9 cellular contexts compared by ENCODE assay signal in genomic region chr17:39663688-39664580, GRCh38. TPM values are rescaled to one million over a fixed set of nuclear protein-coding genes. Genes with fewer than 3 reads are reported as not detected.
DNase-seq lines count a peak whose midpoint lies in the region; ATAC-seq, FAIRE-seq and TF ChIP-seq lines count a peak whose summit lies in the region.
"Had no signal": no experiment of that assay in that cellular context is flagged by ENCODE, and none has a peak within 500 bp of the region (broad histone marks: within the 10 kb centered on the region; RNA-seq: fewer than 3 reads in every experiment).

No MANE protein-coding gene starts in this region.

- H3K27ac Mint-ChIP-seq in MCF 10A (ENCODE audit: low read depth, unreplicated experiment) = no peak overlapping the region

- H3K4me1 Mint-ChIP-seq in MCF 10A (ENCODE audit: insufficient read depth, unreplicated experiment) = peaks cover 16% of the 10 kb centered on the region

- H3K36me3 ChIP-seq in colonic mucosa (peaks cover 5% of the 10 kb centered on the region), left lung (peaks cover 0 to 42% of the 10 kb centered on the region in 2 donors)

- H3K9ac ChIP-seq in colonic mucosa (ENCODE audit: low read depth in 2 of 2, low read length in 2 of 2) = peak overlapping the region in 1 of 2 donors; percentile 46

- H3K9me3 Mint-ChIP-seq in MCF 10A (ENCODE audit: unreplicated experiment) = no peaks in the 10 kb centered on the region

- H3K4me3 ChIP-seq in colonic mucosa = no peak overlapping the region
- H3K4me3 ChIP-seq in left lung = no peak overlapping the region

- in situ Hi-C loops in T47D (cut with HindIII; ENCODE audit: low pct_unique_long_range_greater_than_20kb, low sequenced_read_pairs) = no loop called here

- H3K36me3 Mint-ChIP-seq in MCF 10A (ENCODE audit: insufficient read depth, unreplicated experiment) = peaks cover 6% of the 10 kb centered on the region

- H3K27me3 ChIP-seq in colonic mucosa (peaks cover 20% of the 10 kb centered on the region), left lung (peaks cover 17 to 44% of the 10 kb centered on the region in 2 donors)

- FAIRE-seq in urothelium cell line (lab: Jason Lieb, UNC) = no peak

- H3K4me3 Mint-ChIP-seq in MCF 10A (ENCODE audit: unreplicated experiment) = no peak overlapping the region

- H3K27me3 Mint-ChIP-seq in MCF 10A (ENCODE audit: insufficient read depth, unreplicated experiment) = peaks cover 28% of the 10 kb centered on the region

- BruUV-seq in MCF 10A (replicated peaks; lab: Mats Ljungman, UMichigan) = no TSS peak

- H3K4me1 ChIP-seq in colonic mucosa = peaks cover 23% of the 10 kb centered on the region
- peaks cover 9 to 86% of the 10 kb centered on the region in 2 donors for H3K4me1 ChIP-seq in left lung

- intact Hi-C loops in MCF 10A (cut with micrococcal nuclease) = no loop called here
- intact Hi-C loops in colonic mucosa (cut with DNase I) = no loop called here
- intact Hi-C loops in left lung (cut with DNase I) = no loop called here

- POLR2A ChIA-PET in MCF 10A (lab: Yijun Ruan, JAX) = interaction anchor here (0.6 kb wide), 1 partner anchor 73 kb away, joined by 4 read pairs; no protein-coding TSS in a partner anchor

- CTCF ChIA-PET in MCF 10A (lab: Yijun Ruan, JAX) = interaction anchor here (0.7 to 1.3 kb wide), 4 partner anchors 8 to 80 kb away, joined by 3 read pairs; no protein-coding TSS in a partner anchor

- DNase-seq in T47D (ENCODE audit: low read depth in 1 of 2, low spot score in 1 of 2) (peak; percentile 74 to 80), MCF 10A (ENCODE audit: unreplicated experiment) (no peak), colonic mucosa (peak; percentile 71), left lung (no peak), urothelium cell line (ENCODE audit: low spot score) (peak; percentile 50), pons (ENCODE audit: low spot score) (no peak), C1 segment of cervical spinal cord (lab: John Stamatoyannopoulos, UW) (no peak)
- DNase-seq: NCI-H748 treated with DMSO at 0.1 percent for 48 hours had no signal

- H3K27ac ChIP-seq in colonic mucosa = peak overlapping the region; percentile 70
- H3K27ac ChIP-seq in left lung = no peak overlapping the region

- ATAC-seq in left lung = peak; percentile 35
- no peak for ATAC-seq in GM18505 (IDR thresholded peaks at IDR 0.05; ENCODE audit: unreplicated experiment)

- no peaks in the 10 kb centered on the region for H3K9me3 ChIP-seq in colonic mucosa
- no peaks in the 10 kb centered on the region for H3K9me3 ChIP-seq in left lung

- TF ChIP-seq CTCF in MCF 10A (IDR thresholded peaks at IDR 0.05; ENCODE audit: unreplicated experiment) (no peak), colonic mucosa (IDR thresholded peaks at IDR 0.05) (no peak), left lung (IDR thresholded peaks at IDR 0.05) (no peak)

- TF ChIP-seq POLR2A in GM18505 (IDR thresholded peaks at IDR 0.05; ENCODE audit: borderline replicate concordance, extremely low read depth, insufficient read depth, insufficient read length) = no peak

RNA-seq across cellular contexts. Expression of gene TCAP, which starts 1.2 kb away (rescaled TPM):
- total RNA-seq in MCF 10A (2022) = 0.37 and 0.71 TPM in 2 replicates
- 1 to 10 TPM in 1 of 2 donors, under 1 TPM in 1; 0.49 to 1.2 TPM for total RNA-seq in colonic mucosa
- 1 to 10 TPM; 2.0 to 2.6 TPM for total RNA-seq in left lung

RNA-seq across cellular contexts. Expression of gene PNMT, which starts 4.3 kb away (rescaled TPM):
- total RNA-seq in MCF 10A (2022) = not detected in 2 replicates
- total RNA-seq in colonic mucosa = under 1 TPM in 1 of 2 donors, not detected in 1; 0.47 TPM
- under 1 TPM; 0.38 to 0.58 TPM for total RNA-seq in left lung

RNA-seq across cellular contexts. Expression of gene PGAP3, which starts 23.9 kb away (rescaled TPM):
- total RNA-seq in MCF 10A (2022) = 10.0 and 13.2 TPM in 2 replicates
- 10 to 100 TPM; 37.3 to 42.0 TPM for total RNA-seq in colonic mucosa
- total RNA-seq in left lung = 10 to 100 TPM; 17.2 to 32.9 TPM

RNA-seq across cellular contexts. Expression of gene STARD3, which starts 27.0 kb away (rescaled TPM):
- total RNA-seq in MCF 10A (2022) (30.1 and 31.1 TPM in 2 replicates), colonic mucosa (10 to 100 TPM; 30.0 to 41.3 TPM), left lung (10 to 100 TPM; 57.2 to 66.1 TPM)

RNA-seq across cellular contexts. Expression of gene ERBB2, which starts 35.9 kb away (rescaled TPM):
- total RNA-seq in MCF 10A (2022) (33.3 and 33.7 TPM in 2 replicates), colonic mucosa (100 to 1,000 TPM; 153 to 174 TPM), left lung (100 to 1,000 TPM in 1 of 2 donors, 10 to 100 TPM in 1; 65.1 to 137 TPM)

Comparison
In these comparisons a context has a peak if more than half of its experiments do, and no peak if none do; other contexts are left out.
1. DNase-seq: peak in T47D (2 of 2), colonic mucosa (single experiment) and urothelium cell line (single experiment); none in MCF 10A (single experiment), left lung (0 of 2), pons (single experiment) and C1 segment of cervical spinal cord (0 of 14).